19 cellular contexts compared by ENCODE assay signal in genomic region chr17:28758411-28759121, GRCh38. TPM values are rescaled to one million over a fixed set of nuclear protein-coding genes. Genes with fewer than 3 reads are reported as not detected.
DNase-seq lines count a peak whose midpoint lies in the region; ATAC-seq and TF ChIP-seq lines count a peak whose summit lies in the region.
"Had no signal": no experiment of that assay in that cellular context is flagged by ENCODE, and none has a peak within 500 bp of the region (broad histone marks: within the 10 kb centered on the region; RNA-seq: fewer than 3 reads in every experiment).

No MANE protein-coding gene starts in this region.

- POLR2A ChIA-PET in WTC11 (lab: Charles Lee): no interaction called here

- H3K27me3 Mint-ChIP-seq in activated naive CD4-positive, alpha-beta T cell treated with anti-CD3 and anti-CD28 coated beads, Interleukin-2, amount 10 ng/mL, durations not matched to agents 7 days and 5 days: no peaks in the 10 kb centered on the region
- no peaks in the 10 kb centered on the region for H3K27me3 Mint-ChIP-seq in WTC11 (ENCODE audit: low read depth)
- H3K27me3 Mint-ChIP-seq in neural progenitor cell (ENCODE audit: insufficient read depth, low read depth): peaks cover 3% of the 10 kb centered on the region
- no peaks in the 10 kb centered on the region for H3K27me3 Mint-ChIP-seq in activated T-cell treated with anti-CD3 and anti-CD28 coated beads, Interleukin-2, amount 50 U/mL, for 4 hours (ENCODE audit: low read depth)
- H3K27me3 Mint-ChIP-seq: CD4-positive, CD25-positive, alpha-beta regulatory T cell had no signal

- ATAC-seq in WTC11: no peak
- ATAC-seq in stimulated activated effector memory CD8-positive, alpha-beta T cell treated with anti-CD3 and anti-CD28 coated beads, Interleukin-12 subunit alpha, Interleukin-12 subunit beta, amount 100 ng/mL, for 72 hours: no peak
- no peak for ATAC-seq in HG03135 (IDR thresholded peaks at IDR 0.05; ENCODE audit: unreplicated experiment)
- no peak for ATAC-seq in activated T-cell treated with anti-CD3 and anti-CD28 coated beads, Interleukin-2, amount 50 U/mL, for 4 hours
- ATAC-seq: PC-3 had no signal

- H3K36me3 Mint-ChIP-seq in activated naive CD4-positive, alpha-beta T cell treated with anti-CD3 and anti-CD28 coated beads, Interleukin-2, amount 10 ng/mL, durations not matched to agents 7 days and 5 days: peaks cover 27% of the 10 kb centered on the region
- H3K36me3 Mint-ChIP-seq in WTC11 (peaks cover 38% of the 10 kb centered on the region), neural progenitor cell (peaks cover 22% of the 10 kb centered on the region)
- peaks cover 83% of the 10 kb centered on the region for H3K36me3 Mint-ChIP-seq in stimulated activated effector memory CD8-positive, alpha-beta T cell treated with anti-CD3 and anti-CD28 coated beads, Interleukin-12 subunit alpha, Interleukin-12 subunit beta, amount 100 ng/mL, for 72 hours
- H3K36me3 Mint-ChIP-seq in activated T-cell treated with anti-CD3 and anti-CD28 coated beads, Interleukin-2, amount 50 U/mL, for 4 hours (ENCODE audit: insufficient read depth): peaks cover 23% of the 10 kb centered on the region

- peaks cover 57% of the 10 kb centered on the region for H4K20me1 ChIP-seq in neural progenitor cell (ENCODE audit: low read depth)

- no peak overlapping the region for H2AFZ ChIP-seq in neural progenitor cell (replicated peaks)

- H3K36me3 ChIP-seq in neural progenitor cell: no peaks in the 10 kb centered on the region

- H3K79me2 ChIP-seq in neural progenitor cell (ENCODE audit: low read depth): peaks cover 27% of the 10 kb centered on the region

- peaks cover 36% of the 10 kb centered on the region for H3F3A ChIP-seq in neural progenitor cell (ENCODE audit: low read depth)

- no peaks in the 10 kb centered on the region for H3K27me3 ChIP-seq in neural progenitor cell

- H3K4me3 ChIP-seq in neural progenitor cell: no peak overlapping the region

- H3K27ac Mint-ChIP-seq in activated naive CD4-positive, alpha-beta T cell treated with anti-CD3 and anti-CD28 coated beads, Interleukin-2, amount 10 ng/mL, durations not matched to agents 7 days and 5 days: no peak overlapping the region
- 0 out of 2 replicates have a peak overlapping the region, but pooled peaks have one; percentile 49 for H3K27ac Mint-ChIP-seq in WTC11
- no peak overlapping the region for H3K27ac Mint-ChIP-seq in neural progenitor cell
- H3K27ac Mint-ChIP-seq in stimulated activated effector memory CD8-positive, alpha-beta T cell treated with anti-CD3 and anti-CD28 coated beads, Interleukin-12 subunit alpha, Interleukin-12 subunit beta, amount 100 ng/mL, for 72 hours: peak overlapping the region; percentile 37

- H3K9me3 ChIP-seq in neural progenitor cell (ENCODE audit: low read depth): no peaks in the 10 kb centered on the region

- H3K27ac ChIP-seq in neural progenitor cell: no peak overlapping the region

- TF ChIP-seq CTCF in WTC11 (IDR thresholded peaks at IDR 0.05) (no peak), neural progenitor cell (IDR thresholded peaks at IDR 0.05) (no peak)

- peaks cover 4% of the 10 kb centered on the region for H3K4me1 Mint-ChIP-seq in activated naive CD4-positive, alpha-beta T cell treated with anti-CD3 and anti-CD28 coated beads, Interleukin-2, amount 10 ng/mL, durations not matched to agents 7 days and 5 days
- H3K4me1 Mint-ChIP-seq in WTC11 (peaks cover 71% of the 10 kb centered on the region), neural progenitor cell (peaks cover 29% of the 10 kb centered on the region)
- peaks cover 8% of the 10 kb centered on the region for H3K4me1 Mint-ChIP-seq in stimulated activated effector memory CD8-positive, alpha-beta T cell treated with anti-CD3 and anti-CD28 coated beads, Interleukin-12 subunit alpha, Interleukin-12 subunit beta, amount 100 ng/mL, for 72 hours
- peaks cover 7% of the 10 kb centered on the region for H3K4me1 Mint-ChIP-seq in activated T-cell treated with anti-CD3 and anti-CD28 coated beads, Interleukin-2, amount 50 U/mL, for 4 hours (ENCODE audit: low read depth)

- no peak overlapping the region for H3K4me3 Mint-ChIP-seq in activated naive CD4-positive, alpha-beta T cell treated with anti-CD3 and anti-CD28 coated beads, Interleukin-2, amount 10 ng/mL, durations not matched to agents 7 days and 5 days
- H3K4me3 Mint-ChIP-seq in WTC11 (no peak overlapping the region), neural progenitor cell (peak overlapping the region; percentile 21)
- no peak overlapping the region for H3K4me3 Mint-ChIP-seq in stimulated activated effector memory CD8-positive, alpha-beta T cell treated with anti-CD3 and anti-CD28 coated beads, Interleukin-12 subunit alpha, Interleukin-12 subunit beta, amount 100 ng/mL, for 72 hours
- H3K4me3 Mint-ChIP-seq in activated T-cell treated with anti-CD3 and anti-CD28 coated beads, Interleukin-2, amount 50 U/mL, for 4 hours: no peak overlapping the region
- H3K4me3 Mint-ChIP-seq: CD4-positive, CD25-positive, alpha-beta regulatory T cell had no signal

- DNase-seq in activated naive CD4-positive, alpha-beta T cell treated with anti-CD3 and anti-CD28 coated beads, Interleukin-2, amount 50 U/mL, for 16 hours: peak; percentile 11
- no peak for DNase-seq in activated naive CD4-positive, alpha-beta T cell treated with anti-CD3 and anti-CD28 coated beads, Interleukin-2, amount 10 ng/mL, durations not matched to agents 7 days and 5 days
- DNase-seq in WTC11 (ENCODE audit: low spot score): no peak
- no peak for DNase-seq in neural progenitor cell (ENCODE audit: low spot score)
- no peak for DNase-seq in stimulated activated effector memory CD8-positive, alpha-beta T cell treated with anti-CD3 and anti-CD28 coated beads, Interleukin-12 subunit alpha, Interleukin-12 subunit beta, amount 100 ng/mL, for 72 hours (ENCODE audit: low spot score in 2 of 2)
- no peak for DNase-seq in activated T-cell treated with anti-CD3 and anti-CD28 coated beads, Interleukin-2, amount 50 U/mL, for 4 hours
- DNase-seq in SIG-M5 (lab: John Stamatoyannopoulos, UW): no peak
- DNase-seq: ACHN; CD4-positive, CD25-positive, alpha-beta regulatory T cell; DMS79 treated with DMSO at 0.1 percent for 48 hours; KG1; NCI-H1048; NCI-H1694; NCI-H2107; NCI-H345; NCI-H69; NK-92 treated with Interleukin-12 subunit alpha and Interleukin-12 subunit beta, amount 100 ng/mL, for 24 hours; PC-3 had no signal

- CTCF ChIA-PET in activated naive CD4-positive, alpha-beta T cell treated with anti-CD3 and anti-CD28 coated beads, Interleukin-2, amount 10 ng/mL, durations not matched to agents 7 days and 5 days (lab: Charles Lee): no interaction called here
- CTCF ChIA-PET in WTC11 (lab: Charles Lee): no interaction called here

- H3K9ac ChIP-seq in neural progenitor cell: no peak overlapping the region

- no peaks in the 10 kb centered on the region for H3K9me3 Mint-ChIP-seq in activated naive CD4-positive, alpha-beta T cell treated with anti-CD3 and anti-CD28 coated beads, Interleukin-2, amount 10 ng/mL, durations not matched to agents 7 days and 5 days
- no peaks in the 10 kb centered on the region for H3K9me3 Mint-ChIP-seq in WTC11
- no peaks in the 10 kb centered on the region for H3K9me3 Mint-ChIP-seq in neural progenitor cell
- no peaks in the 10 kb centered on the region for H3K9me3 Mint-ChIP-seq in stimulated activated effector memory CD8-positive, alpha-beta T cell treated with anti-CD3 and anti-CD28 coated beads, Interleukin-12 subunit alpha, Interleukin-12 subunit beta, amount 100 ng/mL, for 72 hours
- no peaks in the 10 kb centered on the region for H3K9me3 Mint-ChIP-seq in activated T-cell treated with anti-CD3 and anti-CD28 coated beads, Interleukin-2, amount 50 U/mL, for 4 hours
- H3K9me3 Mint-ChIP-seq: CD4-positive, CD25-positive, alpha-beta regulatory T cell had no signal

- peaks cover 21% of the 10 kb centered on the region for H3K4me1 ChIP-seq in neural progenitor cell

- no peak overlapping the region for H3K4me2 ChIP-seq in neural progenitor cell

TF ChIP-seq in WTC11, 78 proteins besides CTCF, POLR2A, EP300 and RAD21:
- 0 out of 2 replicates have a peak, but pooled peaks have one; percentile 22 for TF ChIP-seq FOXP4 (CRISPR knock-in tag; IDR thresholded peaks at IDR 0.05)
- TF ChIP-seq NFYB (CRISPR knock-in tag; conservative IDR thresholded peaks at IDR 0.05; ENCODE audit: low read depth): 0 out of 2 replicates have a peak, but pooled peaks have one; percentile 26
- no peak for TF ChIP-seq RELA (CRISPR knock-in tag; IDR thresholded peaks at IDR 0.05; ENCODE audit: borderline replicate concordance)

RNA-seq across cellular contexts. Expression of gene TRAF4, which starts 14.8 kb away (rescaled TPM):
- total RNA-seq in WTC11 (2021) (192 to 268 TPM (median 192 TPM) in 3 replicates), neural progenitor cell (ENCODE audit: low replicate concordance) (32.2 and 94.1 TPM in 2 replicates)
- total RNA-seq in activated T-cell treated with anti-CD3 and anti-CD28 coated beads, Interleukin-2, amount 50 U/mL, for 4 hours: 100 to 1,000 TPM; 221 to 247 (median 229) TPM

RNA-seq across cellular contexts. Expression of gene NEK8, which starts 30.0 kb away (rescaled TPM):
- total RNA-seq in WTC11 (2021) (17.9 to 25.0 TPM (median 18.6 TPM) in 3 replicates), neural progenitor cell (ENCODE audit: low replicate concordance) (3.7 and 9.2 TPM in 2 replicates)
- 1 to 10 TPM; 5.8 to 7.7 (median 7.6) TPM for total RNA-seq in activated T-cell treated with anti-CD3 and anti-CD28 coated beads, Interleukin-2, amount 50 U/mL, for 4 hours

RNA-seq across cellular contexts. Expression of gene TLCD1, which starts 32.5 kb away (rescaled TPM):
- total RNA-seq in WTC11 (2021): 36.0 to 41.2 TPM (median 36.5 TPM) in 3 replicates
- 10.0 and 13.4 TPM in 2 replicates for total RNA-seq in neural progenitor cell (ENCODE audit: low replicate concordance)
- 10 to 100 TPM; 20.8 to 28.5 (median 23.8) TPM for total RNA-seq in activated T-cell treated with anti-CD3 and anti-CD28 coated beads, Interleukin-2, amount 50 U/mL, for 4 hours

RNA-seq across cellular contexts. Expression of gene RPL23A, which starts 38.8 kb away (rescaled TPM):
- 1,832 to 2,055 TPM (median 2,048 TPM) in 3 replicates for total RNA-seq in WTC11 (2021)
- 581 and 932 TPM in 2 replicates for total RNA-seq in neural progenitor cell (ENCODE audit: low replicate concordance)
- total RNA-seq in activated T-cell treated with anti-CD3 and anti-CD28 coated beads, Interleukin-2, amount 50 U/mL, for 4 hours: 1,000 to 10,000 TPM; 2,218 to 2,392 (median 2,312) TPM

RNA-seq across cellular contexts. Expression of gene RAB34, which starts 40.9 kb away (rescaled TPM):
- total RNA-seq in WTC11 (2021) (153 to 181 TPM (median 162 TPM) in 3 replicates), neural progenitor cell (ENCODE audit: low replicate concordance) (82.8 and 133 TPM in 2 replicates)
- total RNA-seq in activated T-cell treated with anti-CD3 and anti-CD28 coated beads, Interleukin-2, amount 50 U/mL, for 4 hours: 100 to 1,000 TPM in 1 of 3 donors, 10 to 100 TPM in 2; 11.3 to 100 (median 14.1) TPM

Comparison
In these comparisons a context has a peak if more than half of its experiments do, and no peak if none do; other contexts are left out.
1. H3K27ac Mint-ChIP-seq: peak in WTC11 (single experiment) and stimulated activated effector memory CD8-positive, alpha-beta T cell treated with anti-CD3 and anti-CD28 coated beads, Interleukin-12 subunit alpha, Interleukin-12 subunit beta, amount 100 ng/mL, for 72 hours (single experiment); none in activated naive CD4-positive, alpha-beta T cell treated with anti-CD3 and anti-CD28 coated beads, Interleukin-2, amount 10 ng/mL, durations not matched to agents 7 days and 5 days (single experiment) and neural progenitor cell (single experiment).